33 cellular contexts compared by ENCODE assay signal in genomic region chr15:49116108-49116507, GRCh38. TPM values are rescaled to one million over a fixed set of nuclear protein-coding genes. Genes with fewer than 3 reads are reported as not detected.
DNase-seq lines count a peak whose midpoint lies in the region; ATAC-seq, FAIRE-seq and TF ChIP-seq lines count a peak whose summit lies in the region.
"Had no signal": no experiment of that assay in that cellular context is flagged by ENCODE, and none has a peak within 500 bp of the region (broad histone marks: within the 10 kb centered on the region; RNA-seq: fewer than 3 reads in every experiment).

No MANE protein-coding gene starts in this region.

- TF ChIP-seq CTCF in HEK293 (tag by site-specific recombination; IDR thresholded peaks at IDR 0.05) (no peak), astrocyte (IDR thresholded peaks at IDR 0.05; ENCODE audit: insufficient read depth, low read depth, low read length) (no peak), nephron progenitor cell (IDR thresholded peaks at IDR 0.05) (no peak)

- H3K4me1 Mint-ChIP-seq in astrocyte (ENCODE audit: low read depth, unreplicated experiment), result no peaks in the 10 kb centered on the region
- no peaks in the 10 kb centered on the region for H3K4me1 Mint-ChIP-seq in nephron progenitor cell
- H3K4me1 Mint-ChIP-seq: B cell; CD14-positive monocyte; CD8-positive, alpha-beta memory T cell had no signal

- H3K27me3 Mint-ChIP-seq in astrocyte (ENCODE audit: low read depth, unreplicated experiment) (no peaks in the 10 kb centered on the region), nephron progenitor cell (ENCODE audit: low read depth, poor library complexity) (peaks cover 2% of the 10 kb centered on the region)
- H3K27me3 Mint-ChIP-seq: B cell; CD4-positive, alpha-beta memory T cell; CD4-positive, alpha-beta T cell; CD4-positive, CD25-positive, alpha-beta regulatory T cell had no signal

- DNase-seq in astrocyte (ENCODE audit: low read depth) (no peak), nephron progenitor cell (no peak), DMS53 (lab: John Stamatoyannopoulos, UW) (no peak), NCI-H1436 (lab: John Stamatoyannopoulos, UW) (no peak)
- DNase-seq: 8988T; ACHN; AML-193; BE2C; C1 segment of cervical spinal cord; Caco-2; Calu3; CD4-positive, alpha-beta memory T cell; CD4-positive, alpha-beta T cell; CD4-positive, CD25-positive, alpha-beta regulatory T cell; CD8-positive, alpha-beta memory T cell; CD8-positive, alpha-beta T cell; COR-L47; DMS 273 treated with DMSO at 0.1 percent for 48 hours; DMS153; DMS79; DMS79 treated with DMSO at 0.1 percent for 48 hours; DND-41; EL had no signal

- H3K9me3 ChIP-seq in HEK293 (ENCODE audit: control insufficient read depth, insufficient read depth, low read depth, low read length) (no peaks in the 10 kb centered on the region), astrocyte (ENCODE audit: insufficient read depth, low read depth, low read length) (no peaks in the 10 kb centered on the region)
- H3K9me3 ChIP-seq: A549, BE2C, Caco-2 had no signal

- H3K27ac ChIP-seq in HEK293 (ENCODE audit: extremely low read depth, low read depth, low read length) (no peak overlapping the region), astrocyte (ENCODE audit: low read depth, low read length) (no peak overlapping the region)
- H3K27ac ChIP-seq: 22Rv1; A549; BLaER1; BLaER1 treated with 17β-estradiol and CSF1 and Interleukin-3, amounts not matched to agents 10 nM and 100 nM; C4-2B had no signal

- peaks cover 9% of the 10 kb centered on the region for H3K9me3 Mint-ChIP-seq in astrocyte (ENCODE audit: unreplicated experiment)
- H3K9me3 Mint-ChIP-seq in nephron progenitor cell, result peaks cover 34% of the 10 kb centered on the region

- CTCF ChIA-PET in HEK293 (lab: Yijun Ruan, JAX), result no interaction called here

- no peak overlapping the region for H3K9ac ChIP-seq in astrocyte (ENCODE audit: low read length)
- H3K9ac ChIP-seq: BLaER1; BLaER1 treated with 17β-estradiol and CSF1 and Interleukin-3, amounts not matched to agents 10 nM and 100 nM had no signal

- peaks cover 4% of the 10 kb centered on the region for H4K20me1 ChIP-seq in astrocyte (ENCODE audit: insufficient read depth, low read length)
- H4K20me1 ChIP-seq: BLaER1; BLaER1 treated with 17β-estradiol and CSF1 and Interleukin-3, amounts not matched to agents 10 nM and 100 nM had no signal

- ATAC-seq in HG02938 (IDR thresholded peaks at IDR 0.05; ENCODE audit: unreplicated experiment), result no peak
- ATAC-seq: A549; CD8-positive, alpha-beta T cell had no signal

- H3K36me3 ChIP-seq in HEK293 (ENCODE audit: control insufficient read depth in 2 of 2, insufficient read depth in 1 of 2, low read length in 2 of 2) (peaks cover 6 to 20% of the 10 kb centered on the region in 2 experiments), astrocyte (ENCODE audit: insufficient read depth, low read length) (peaks cover 8% of the 10 kb centered on the region)

- H3K36me3 Mint-ChIP-seq in astrocyte (ENCODE audit: low read depth, unreplicated experiment) (peaks cover 23% of the 10 kb centered on the region), nephron progenitor cell (ENCODE audit: low read depth) (peaks cover 56% of the 10 kb centered on the region)

- no peak overlapping the region for H3K4me2 ChIP-seq in astrocyte (ENCODE audit: low read length)
- H3K4me2 ChIP-seq: A549; BLaER1; BLaER1 treated with 17β-estradiol and CSF1 and Interleukin-3, amounts not matched to agents 10 nM and 100 nM had no signal

- H3K27ac Mint-ChIP-seq in astrocyte (ENCODE audit: unreplicated experiment), result no peak overlapping the region
- peak overlapping the region; percentile 7 for H3K27ac Mint-ChIP-seq in nephron progenitor cell
- H3K27ac Mint-ChIP-seq: B cell; CD4-positive, alpha-beta memory T cell; CD4-positive, alpha-beta T cell; CD4-positive, CD25-positive, alpha-beta regulatory T cell; CD8-positive, alpha-beta T cell had no signal

- POLR2A ChIA-PET in HEK293 (lab: Yijun Ruan, JAX), result no interaction called here

- FAIRE-seq in astrocyte (lab: Jason Lieb, UNC), result peak; percentile 9
- FAIRE-seq: A549, D721Med had no signal

- no peak overlapping the region for H2AFZ ChIP-seq in astrocyte (ENCODE audit: low read depth, low read length)

- H3K27me3 ChIP-seq in astrocyte (ENCODE audit: insufficient read depth, low read length), result no peaks in the 10 kb centered on the region
- H3K27me3 ChIP-seq: BE2C; BLaER1; BLaER1 treated with 17β-estradiol and CSF1 and Interleukin-3, amounts not matched to agents 10 nM and 100 nM had no signal

- H3K4me3 Mint-ChIP-seq in astrocyte (ENCODE audit: unreplicated experiment), result no peak overlapping the region
- no peak overlapping the region for H3K4me3 Mint-ChIP-seq in nephron progenitor cell
- H3K4me3 Mint-ChIP-seq: B cell; CD14-positive monocyte; CD4-positive, alpha-beta memory T cell; CD4-positive, alpha-beta T cell; CD4-positive, CD25-positive, alpha-beta regulatory T cell; CD8-positive, alpha-beta memory T cell; CD8-positive, alpha-beta T cell had no signal

- H3K4me3 ChIP-seq in HEK293 (ENCODE audit: low read depth, low read length), result no peak overlapping the region
- H3K4me3 ChIP-seq in astrocyte (ENCODE audit: insufficient read depth, low read depth, low read length), result no peak overlapping the region
- H3K4me3 ChIP-seq: A549; BLaER1; BLaER1 treated with 17β-estradiol and CSF1 and Interleukin-3, amounts not matched to agents 10 nM and 100 nM had no signal

- peaks cover 12% of the 10 kb centered on the region for H3K79me2 ChIP-seq in astrocyte (ENCODE audit: insufficient read depth, low read length)

- H3K4me1 ChIP-seq in HEK293 (ENCODE audit: control insufficient read depth, insufficient read depth, low read length) (no peaks in the 10 kb centered on the region), astrocyte (ENCODE audit: insufficient read depth, low read length) (no peaks in the 10 kb centered on the region)
- H3K4me1 ChIP-seq: A549; BE2C; BLaER1; BLaER1 treated with 17β-estradiol and CSF1 and Interleukin-3, amounts not matched to agents 10 nM and 100 nM; Caco-2 had no signal

TF ChIP-seq in HEK293, 187 proteins besides CTCF, POLR2A, EP300 and RAD21:
- TF ChIP-seq KLF9 (tag by site-specific recombination; IDR thresholded peaks at IDR 0.05; ENCODE audit: low read depth), result no peak
- TF ChIP-seq ZNF423 (tag by site-specific recombination; IDR thresholded peaks at IDR 0.05), result no peak
- no peak for TF ChIP-seq ZNF473 (tag by site-specific recombination; IDR thresholded peaks at IDR 0.05)
- no peak for TF ChIP-seq ZNF488 (tag by site-specific recombination; IDR thresholded peaks at IDR 0.05)
- TF ChIP-seq ZBTB20 (tag by site-specific recombination; IDR thresholded peaks at IDR 0.05), result no peak
- TF ChIP-seq SCRT1 (tag by site-specific recombination; IDR thresholded peaks at IDR 0.05; ENCODE audit: borderline replicate concordance), result peak; percentile 76
- no peak for TF ChIP-seq ZNF560 (tag by site-specific recombination; IDR thresholded peaks at IDR 0.05; ENCODE audit: borderline replicate concordance)
- TF ChIP-seq ZNF146 (tag by site-specific recombination; IDR thresholded peaks at IDR 0.05), result no peak
- TF ChIP-seq ZNF280D (tag by site-specific recombination; IDR thresholded peaks at IDR 0.05), result no peak
- TF ChIP-seq PRDM6 (tag by site-specific recombination; IDR thresholded peaks at IDR 0.05), result no peak
- TF ChIP-seq SCRT2 (tag by site-specific recombination; IDR thresholded peaks at IDR 0.05), result peak; percentile 84
- no peak for TF ChIP-seq ZNF214 (tag by site-specific recombination; IDR thresholded peaks at IDR 0.05; ENCODE audit: borderline replicate concordance)
TF ChIP-seq in HEK293: peak in this region for 2.

RNA-seq across cellular contexts. Expression of gene COPS2, which starts 39.3 kb away (rescaled TPM):
- total RNA-seq in astrocyte, result 94.3 and 99.2 TPM in 2 replicates

RNA-seq across cellular contexts. Expression of gene GALK2, which starts 53.9 kb away (rescaled TPM):
- total RNA-seq in astrocyte, result 19.0 and 21.4 TPM in 2 replicates
